23 cellular contexts compared by ENCODE assay signal in genomic region chr10:124831116-124831515, GRCh38.
"Had no signal": no experiment of that assay in that cellular context is flagged by ENCODE, and none has a peak within 500 bp of the region (broad histone marks: within the 10 kb centered on the region; RNA-seq: fewer than 3 reads in every experiment).

No MANE protein-coding gene starts in this region.

- H3K4me1 Mint-ChIP-seq: activated naive CD4-positive, alpha-beta T cell treated with anti-CD3 and anti-CD28 coated beads, Interleukin-2, amount 50 U/mL, for 24 hours; T-helper 17 cell had no signal

- H3K9me3 Mint-ChIP-seq: activated CD8-positive, alpha-beta T cell treated with anti-CD3 and anti-CD28 coated beads for 36 hours; activated naive CD4-positive, alpha-beta T cell treated with anti-CD3 and anti-CD28 coated beads, Interleukin-2, amount 50 U/mL, for 24 hours; activated T-helper 1 cell treated with anti-CD3 and anti-CD28 coated beads, Interleukin-12 subunit alpha, Interleukin-12 subunit beta, Interleukin-2, Interleukin-4 antibody, amounts not matched to agents 30 ng/mL and 10 ng/mL and 1 ng/mL, durations not matched to agents 14 hours and 24 hours and 36 hours had no signal

- H3K27ac ChIP-seq: brain microvascular endothelial cell had no signal

- H3K4me3 Mint-ChIP-seq: activated CD8-positive, alpha-beta T cell treated with anti-CD3 and anti-CD28 coated beads for 36 hours; activated naive CD4-positive, alpha-beta T cell treated with anti-CD3 and anti-CD28 coated beads, Interleukin-2, amount 50 U/mL, for 24 hours; activated T-helper 1 cell treated with anti-CD3 and anti-CD28 coated beads, Interleukin-12 subunit alpha, Interleukin-12 subunit beta, Interleukin-2, Interleukin-4 antibody, amounts not matched to agents 30 ng/mL and 10 ng/mL and 1 ng/mL, durations not matched to agents 14 hours and 24 hours and 36 hours; T-helper 17 cell had no signal

- DNase-seq: activated CD4-positive, alpha-beta T cell treated with anti-CD3 and anti-CD28 coated beads, Interleukin-2, amount 50 U/mL, for 1 hour; activated CD4-positive, CD25-positive, alpha-beta regulatory T cell; activated CD8-positive, alpha-beta memory T cell treated with anti-CD3 and anti-CD28 coated beads, Interleukin-2, amount 50 U/mL, for 4 hours; activated CD8-positive, alpha-beta T cell treated with anti-CD3 and anti-CD28 coated beads for 36 hours; activated effector memory CD4-positive, alpha-beta T cell treated with Interleukin-2 at 50 U/mL for 16 hours; activated naive CD4-positive, alpha-beta T cell; brain microvascular endothelial cell; IMR-90; Kasumi-1; KBM-7; NCI-H1105 treated with DMSO at 0.1 percent for 48 hours; NCI-H1436 treated with DMSO at 0.1 percent for 48 hours; NCI-H187; NCI-H2081; NCI-H510A treated with DMSO at 0.1 percent for 48 hours; NCI-H69; NK-92 treated with Interleukin-12 subunit alpha and Interleukin-12 subunit beta, amount 100 ng/mL, for 24 hours; OCI-M1; SIG-M5; T-helper 17 cell; T-helper 9 cell had no signal

- H3K27me3 ChIP-seq: brain microvascular endothelial cell had no signal

- H3K27me3 Mint-ChIP-seq: activated CD8-positive, alpha-beta T cell treated with anti-CD3 and anti-CD28 coated beads for 36 hours; activated naive CD4-positive, alpha-beta T cell treated with anti-CD3 and anti-CD28 coated beads, Interleukin-2, amount 50 U/mL, for 24 hours; T-helper 17 cell had no signal

- H3K27ac Mint-ChIP-seq: activated CD8-positive, alpha-beta T cell treated with anti-CD3 and anti-CD28 coated beads for 36 hours; activated naive CD4-positive, alpha-beta T cell treated with anti-CD3 and anti-CD28 coated beads, Interleukin-2, amount 50 U/mL, for 24 hours; activated T-helper 1 cell treated with anti-CD3 and anti-CD28 coated beads, Interleukin-12 subunit alpha, Interleukin-12 subunit beta, Interleukin-2, Interleukin-4 antibody, amounts not matched to agents 30 ng/mL and 10 ng/mL and 1 ng/mL, durations not matched to agents 14 hours and 24 hours and 36 hours had no signal
